Comparison of ENCODE assay signal across 11 cellular contexts in genomic region chr11:122556605-122557004, GRCh38.
DNase-seq lines count a peak whose midpoint lies in the region; ATAC-seq, FAIRE-seq and TF ChIP-seq lines count a peak whose summit lies in the region.
"Had no signal": no experiment of that assay in that cellular context is flagged by ENCODE, and none has a peak within 500 bp of the region (broad histone marks: within the 10 kb centered on the region; RNA-seq: fewer than 3 reads in every experiment).

No MANE protein-coding gene starts in this region.

- no peak overlapping the region for H3K27ac Mint-ChIP-seq in activated naive CD8-positive, alpha-beta T cell treated with anti-CD3 and anti-CD28 coated beads, Interleukin-2, amount 50 U/mL, for 24 hours
- no peak overlapping the region for H3K27ac Mint-ChIP-seq in immature natural killer cell
- H3K27ac Mint-ChIP-seq: CD4-positive, CD25-positive, alpha-beta regulatory T cell had no signal

- TF ChIP-seq EP300 in stomach (IDR thresholded peaks at IDR 0.05) = no peak

- DNase-seq in activated CD4-positive, alpha-beta T cell treated with anti-CD3 and anti-CD28 coated beads, Interleukin-2, amount 50 U/mL, for 1 hour = peak; percentile 12
- no peak for DNase-seq in activated CD4-positive, alpha-beta T cell treated with anti-CD3 and anti-CD28 coated beads for 1 hour
- peak; percentile 56 for DNase-seq in activated naive CD8-positive, alpha-beta T cell treated with anti-CD3 and anti-CD28 coated beads, Interleukin-2, amount 50 U/mL, for 24 hours
- DNase-seq in immature natural killer cell (peak in 2 of 3 donors; percentile 5 to 26), stomach (no peak), GM19239 (ENCODE audit: insufficient read length, low spot score) (no peak)
- no peak for DNase-seq in activated effector memory CD4-positive, alpha-beta T cell treated with anti-CD3 and anti-CD28 coated beads, Interleukin-2, amount 50 U/mL, for 16 hours
- DNase-seq: CD4-positive, CD25-positive, alpha-beta regulatory T cell had no signal

- no peaks in the 10 kb centered on the region for H3K36me3 ChIP-seq in stomach
- H3K36me3 ChIP-seq: neutrophil had no signal

- H3K27me3 Mint-ChIP-seq in activated naive CD8-positive, alpha-beta T cell treated with anti-CD3 and anti-CD28 coated beads, Interleukin-2, amount 50 U/mL, for 24 hours = peaks cover 21% of the 10 kb centered on the region
- peaks cover 2 to 8% (median 3%) of the 10 kb centered on the region in 3 donors for H3K27me3 Mint-ChIP-seq in immature natural killer cell (ENCODE audit: low read depth in 3 of 3)

- peaks cover 0 to 7% (median 0%) of the 10 kb centered on the region in 4 donors for H3K4me1 ChIP-seq in stomach
- H3K4me1 ChIP-seq: body of pancreas had no signal

- H3K27ac ChIP-seq in stomach = no peak overlapping the region
- H3K27ac ChIP-seq: body of pancreas, neutrophil had no signal

- H3K4me3 Mint-ChIP-seq in activated naive CD8-positive, alpha-beta T cell treated with anti-CD3 and anti-CD28 coated beads, Interleukin-2, amount 50 U/mL, for 24 hours = peak overlapping the region; percentile 12
- peak overlapping the region in 2 of 5 donors; percentile 8 to 15 for H3K4me3 Mint-ChIP-seq in immature natural killer cell

- H3K4me1 Mint-ChIP-seq in activated naive CD8-positive, alpha-beta T cell treated with anti-CD3 and anti-CD28 coated beads, Interleukin-2, amount 50 U/mL, for 24 hours = no peaks in the 10 kb centered on the region
- peaks cover 0 to 6% of the 10 kb centered on the region in 2 donors for H3K4me1 Mint-ChIP-seq in immature natural killer cell

- TF ChIP-seq CTCF in stomach (IDR thresholded peaks at IDR 0.05) = peak in 1 of 7 experiments; percentile 12

- no peak for TF ChIP-seq POLR2A in stomach (IDR thresholded peaks at IDR 0.05)

- no peaks in the 10 kb centered on the region for H3K36me3 Mint-ChIP-seq in activated naive CD8-positive, alpha-beta T cell treated with anti-CD3 and anti-CD28 coated beads, Interleukin-2, amount 50 U/mL, for 24 hours (ENCODE audit: low read depth)
- no peaks in the 10 kb centered on the region for H3K36me3 Mint-ChIP-seq in immature natural killer cell
- H3K36me3 Mint-ChIP-seq: CD4-positive, CD25-positive, alpha-beta regulatory T cell had no signal

- no peak for FAIRE-seq in GM19239 (lab: Jason Lieb, UNC)

- ATAC-seq in activated naive CD8-positive, alpha-beta T cell treated with anti-CD3 and anti-CD28 coated beads, Interleukin-2, amount 50 U/mL, for 24 hours = peak; percentile 73
- no peak for ATAC-seq in HG03039 (IDR thresholded peaks at IDR 0.05; ENCODE audit: unreplicated experiment)
- ATAC-seq: body of pancreas had no signal

- H3K4me3 ChIP-seq in stomach = peak overlapping the region in 3 of 4 donors; percentile 7 to 26 (median 17)
- H3K4me3 ChIP-seq: body of pancreas had no signal

- H3K9me3 Mint-ChIP-seq in activated naive CD8-positive, alpha-beta T cell treated with anti-CD3 and anti-CD28 coated beads, Interleukin-2, amount 50 U/mL, for 24 hours = no peaks in the 10 kb centered on the region
- no peaks in the 10 kb centered on the region for H3K9me3 Mint-ChIP-seq in immature natural killer cell

- intact Hi-C loops in stomach (cut with DNase I; ENCODE audit: low total_unique reads) = no loop called here

- H3K9me3 ChIP-seq in stomach = peaks cover 0 to 4% (median 0%) of the 10 kb centered on the region in 4 donors
- H3K9me3 ChIP-seq: body of pancreas, neutrophil had no signal

- H3K27me3 ChIP-seq in stomach = peaks cover 0 to 35% (median 13%) of the 10 kb centered on the region in 3 donors
- H3K27me3 ChIP-seq: body of pancreas had no signal

- 34 to 61% (median 37%) methylated on average over 21 to 34 of the region's 34 CpGs for WGBS in stomach, 5 donors

Comparison
In these comparisons a context has a peak if more than half of its experiments do, and no peak if none do; other contexts are left out.
1. DNase-seq: peak in activated CD4-positive, alpha-beta T cell treated with anti-CD3 and anti-CD28 coated beads, Interleukin-2, amount 50 U/mL, for 1 hour (single experiment), activated naive CD8-positive, alpha-beta T cell treated with anti-CD3 and anti-CD28 coated beads, Interleukin-2, amount 50 U/mL, for 24 hours (single experiment) and immature natural killer cell (2 of 3); none in activated CD4-positive, alpha-beta T cell treated with anti-CD3 and anti-CD28 coated beads for 1 hour (single experiment), stomach (single experiment), activated effector memory CD4-positive, alpha-beta T cell treated with anti-CD3 and anti-CD28 coated beads, Interleukin-2, amount 50 U/mL, for 16 hours (single experiment) and GM19239 (single experiment).